In the genomic region with DNA sequence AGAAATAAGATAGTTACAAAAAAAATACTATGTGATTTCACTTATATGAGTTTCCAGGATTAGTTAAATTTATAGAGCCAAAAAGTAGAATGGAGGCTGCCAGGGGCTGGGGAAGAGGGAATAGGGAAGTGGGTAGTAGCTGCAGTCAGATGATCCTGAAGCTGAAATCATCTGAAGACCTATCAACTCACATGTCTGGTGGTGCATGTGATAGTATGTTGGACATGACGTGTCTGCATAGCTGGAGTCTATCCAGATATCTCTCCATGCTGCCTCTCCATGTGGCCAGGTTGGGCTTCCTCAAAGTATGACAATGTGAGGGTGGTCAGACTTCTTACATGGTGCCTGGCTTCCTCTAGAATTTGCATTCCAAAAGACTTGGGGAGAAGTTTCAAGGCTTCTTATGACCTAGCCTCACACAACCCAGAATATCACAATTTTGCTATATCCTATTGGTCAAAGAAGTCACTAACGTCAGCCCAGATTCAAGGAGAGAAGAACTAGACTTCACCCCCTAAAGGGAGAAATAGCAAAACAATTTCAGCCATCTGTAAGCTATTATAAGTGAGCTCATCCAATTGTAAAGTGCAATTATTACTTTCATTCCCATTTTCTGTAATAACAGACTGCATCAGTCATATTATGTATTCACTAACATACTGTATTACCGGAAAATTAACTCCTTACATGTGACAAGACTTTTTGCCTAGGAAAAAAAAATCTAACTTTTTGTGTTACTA, we compare ENCODE assay signal across 19 cellular contexts. TPM values are rescaled to one million over a fixed set of nuclear protein-coding genes. Genes with fewer than 3 reads are reported as not detected.
DNase-seq lines count a peak whose midpoint lies in the region; ATAC-seq and TF ChIP-seq lines count a peak whose summit lies in the region.
"Had no signal": no experiment of that assay in that cellular context is flagged by ENCODE, and none has a peak within 500 bp of the region (broad histone marks: within the 10 kb centered on the region; RNA-seq: fewer than 3 reads in every experiment).

No MANE protein-coding gene starts in this region.

- no peaks in the 10 kb centered on the region for H3K79me2 ChIP-seq in GM23248 (ENCODE audit: insufficient read depth)

- TF ChIP-seq POLR2A in gastrocnemius medialis (IDR thresholded peaks at IDR 0.05): no peak

- H3K36me3 ChIP-seq in GM23248 (ENCODE audit: low read depth) (no peaks in the 10 kb centered on the region), subcutaneous abdominal adipose tissue (ENCODE audit: control insufficient read depth in 5 of 5, insufficient read depth in 5 of 5, low read length in 5 of 5) (no peaks in the 10 kb centered on the region), gastrocnemius medialis (no peaks in the 10 kb centered on the region)
- H3K36me3 ChIP-seq: BLaER1 had no signal

- H3K27ac ChIP-seq in GM23248 (no peak overlapping the region), subcutaneous abdominal adipose tissue (ENCODE audit: low read depth, low read length) (peak overlapping the region; percentile 5), gastrocnemius medialis (no peak overlapping the region)
- H3K27ac ChIP-seq: BLaER1, RWPE1, SK-N-MC had no signal

- no peak for ATAC-seq in gastrocnemius medialis
- ATAC-seq: CD8-positive, alpha-beta T cell had no signal

- H3K4me3 ChIP-seq in GM23248 (no peak overlapping the region), fibroblast of mammary gland (ENCODE audit: control insufficient read depth, low read depth, low read length) (no peak overlapping the region), subcutaneous abdominal adipose tissue (ENCODE audit: low read depth in 1 of 5, low read length in 5 of 5) (no peak overlapping the region), gastrocnemius medialis (no peak overlapping the region)
- H3K4me3 ChIP-seq: BLaER1, SK-N-MC had no signal

- H3F3A ChIP-seq in GM23248 (ENCODE audit: insufficient read depth): peaks cover 43% of the 10 kb centered on the region

- H3K9me3 ChIP-seq in GM23248 (ENCODE audit: low read depth) (no peaks in the 10 kb centered on the region), subcutaneous abdominal adipose tissue (ENCODE audit: control insufficient read depth in 5 of 5, low read length in 5 of 5) (peaks cover 0 to 5% (median 3%) of the 10 kb centered on the region in 5 donors), gastrocnemius medialis (no peaks in the 10 kb centered on the region)
- H3K9me3 ChIP-seq: BLaER1 had no signal

- no peak overlapping the region for H2AFZ ChIP-seq in GM23248

- H3K9ac ChIP-seq in GM23248: no peak overlapping the region
- no peak overlapping the region for H3K9ac ChIP-seq in subcutaneous abdominal adipose tissue (ENCODE audit: low read length in 5 of 5)
- H3K9ac ChIP-seq: BLaER1 had no signal

- 29 to 40% methylated on average over 3 of the region's 3 CpGs for WGBS in GM23248 (ENCODE audit: low coverage in 1 of 2, low lambda C conversion rate in 2 of 2, missing lambda C conversion rate in 2 of 2), 2 experiments

- in situ Hi-C loops in GM23248 (cut with MboI) (no loop called here), gastrocnemius medialis (cut with MboI; ENCODE audit: low sequenced_read_pairs in 4 of 4) (loop anchor here in 1 of 4 donors (25.0 kb wide), 1 partner anchor 571 kb away; the partner anchor contains the start of gene RMP24)

- H3K4me2 ChIP-seq in GM23248 (ENCODE audit: unreplicated experiment): peak overlapping the region; percentile 2
- H3K4me2 ChIP-seq: BLaER1 had no signal

- intact Hi-C loops in gastrocnemius medialis (cut with DNase I; ENCODE audit: low total_unique reads): no loop called here

- H3K4me1 ChIP-seq in GM23248 (ENCODE audit: insufficient read depth) (peaks cover 34% of the 10 kb centered on the region), subcutaneous abdominal adipose tissue (ENCODE audit: control insufficient read depth in 5 of 5, insufficient read depth in 5 of 5, low read length in 5 of 5) (peaks cover 0 to 29% (median 5%) of the 10 kb centered on the region in 5 donors), gastrocnemius medialis (no peaks in the 10 kb centered on the region)
- H3K4me1 ChIP-seq: BLaER1 had no signal

- H4K20me1 ChIP-seq in GM23248 (ENCODE audit: insufficient read depth): no peaks in the 10 kb centered on the region
- H4K20me1 ChIP-seq: BLaER1 had no signal

- H3K27me3 ChIP-seq in GM23248 (replicated peaks; ENCODE audit: insufficient read depth) (no peaks in the 10 kb centered on the region), subcutaneous abdominal adipose tissue (ENCODE audit: control insufficient read depth in 5 of 5, insufficient read depth in 4 of 5, low read length in 5 of 5) (no peaks in the 10 kb centered on the region), gastrocnemius medialis (no peaks in the 10 kb centered on the region)
- H3K27me3 ChIP-seq: BLaER1 had no signal

- DNase-seq in GM23248 (peak; percentile 29), NCI-H69 (lab: John Stamatoyannopoulos, UW) (peak; percentile 19), fibroblast of mammary gland (ENCODE audit: low read depth) (peak; percentile 29), gastrocnemius medialis (no peak), HK-2 (ENCODE audit: unreplicated experiment) (no peak), foreskin melanocyte (no peak)
- DNase-seq: CD8-positive, alpha-beta T cell; DND-41; NCI-H1417; NCI-H1694 treated with DMSO at 0.1 percent for 48 hours; NCI-H2081 treated with DMSO at 0.1 percent for 48 hours; NCI-H446; NCI-H526; SHP77 treated with DMSO at 0.1 percent for 48 hours; SW 1271 had no signal

- TF ChIP-seq CTCF in fibroblast of mammary gland (conservative IDR thresholded peaks at IDR 0.05; ENCODE audit: control insufficient read depth, insufficient read depth, low read depth, low read length): no peak
- TF ChIP-seq CTCF in gastrocnemius medialis (IDR thresholded peaks at IDR 0.05 in 4 of 5, conservative IDR thresholded peaks at IDR 0.05 in 1 of 5): no peak

- H3K9me2 ChIP-seq in GM23248 (ENCODE audit: insufficient read depth): no peaks in the 10 kb centered on the region

RNA-seq across cellular contexts. Expression of gene ZNF396, which starts 14.0 kb away (rescaled TPM):
- total RNA-seq in GM23248 (2014; rRNA removed; shearing (Covaris generic)): 0.13 and 0.86 TPM in 2 replicates
- polyA plus RNA-seq in GM23248 (2016; fragmentation: Nextera tagmentation; extraction: Ambion mirVana): 0.54 and 0.85 TPM in 2 replicates
- under 1 TPM; 0.29 to 0.92 (median 0.63) TPM for total RNA-seq in gastrocnemius medialis
- total RNA-seq: CD8-positive, alpha-beta T cell had no signal

RNA-seq across cellular contexts. Expression of gene ZNF24, which starts 46.9 kb away (rescaled TPM):
- 23.1 and 23.6 TPM in 2 replicates for total RNA-seq in GM23248 (2014; rRNA removed; shearing (Covaris generic))
- polyA plus RNA-seq in GM23248 (2016; fragmentation: Nextera tagmentation; extraction: Ambion mirVana): 32.3 and 33.1 TPM in 2 replicates
- 10 to 100 TPM; 30.5 to 50.7 (median 36.3) TPM for total RNA-seq in gastrocnemius medialis

Comparison
In these comparisons a context has a peak if more than half of its experiments do, and no peak if none do; other contexts are left out.
1. DNase-seq: peak in GM23248 (single experiment), NCI-H69 (single experiment) and fibroblast of mammary gland (single experiment); none in gastrocnemius medialis (0 of 2), HK-2 (single experiment) and foreskin melanocyte (single experiment).